Comparison of ENCODE assay signal across 8 cellular contexts in genomic region chr2:164737612-164738081, GRCh38.
DNase-seq lines count a peak whose midpoint lies in the region; ATAC-seq and TF ChIP-seq lines count a peak whose summit lies in the region.

No MANE protein-coding gene starts in this region.

- no peaks in the 10 kb centered on the region for H3K4me1 Mint-ChIP-seq in activated CD8-positive, alpha-beta T cell treated with anti-CD3 and anti-CD28 coated beads for 36 hours (ENCODE audit: low read depth)

- H3K27ac Mint-ChIP-seq in activated CD8-positive, alpha-beta T cell treated with anti-CD3 and anti-CD28 coated beads for 36 hours: no peak overlapping the region

- H3K4me3 Mint-ChIP-seq in activated CD8-positive, alpha-beta T cell treated with anti-CD3 and anti-CD28 coated beads for 36 hours: no peak overlapping the region

- TF ChIP-seq CTCF in GM12874 (IDR thresholded peaks at IDR 0.05; ENCODE audit: insufficient read depth, low read depth, low read length): peak; percentile 57
- TF ChIP-seq CTCF in activated CD8-positive, alpha-beta T cell treated with anti-CD3 and anti-CD28 coated beads for 36 hours (IDR thresholded peaks at IDR 0.05): peak; percentile 66

- H3K27me3 Mint-ChIP-seq in activated CD8-positive, alpha-beta T cell treated with anti-CD3 and anti-CD28 coated beads for 36 hours: peaks cover 1% of the 10 kb centered on the region

- intact Hi-C loops in activated CD8-positive, alpha-beta T cell treated with anti-CD3 and anti-CD28 coated beads for 36 hours (cut with micrococcal nuclease): loop anchor here (5.0 to 10.0 kb wide), 2 partner anchors 177 to 255 kb away; no protein-coding TSS in a partner anchor
- intact Hi-C loops in Right ventricle myocardium superior (cut with DNase I): loop anchor here (5.0 kb wide), 1 partner anchor 105 kb away; the partner anchor contains the start of gene COBLL1

- POLR2A ChIA-PET in activated CD8-positive, alpha-beta T cell treated with anti-CD3 and anti-CD28 coated beads for 36 hours (lab: Charles Lee): no interaction called here

- no peaks in the 10 kb centered on the region for H3K9me3 Mint-ChIP-seq in activated CD8-positive, alpha-beta T cell treated with anti-CD3 and anti-CD28 coated beads for 36 hours

- DNase-seq in AG08395 (ENCODE audit: low spot score) (peak; percentile 80), NCI-H2171 treated with DMSO at 0.1 percent for 48 hours (lab: John Stamatoyannopoulos, UW) (peak; percentile 80), Right ventricle myocardium superior (peak; percentile 65), pons (ENCODE audit: low spot score) (peak; percentile 67), GOT3 (lab: John Stamatoyannopoulos, UW) (no peak)
- DNase-seq in activated CD8-positive, alpha-beta T cell treated with anti-CD3 and anti-CD28 coated beads for 36 hours: peak; percentile 20

- H3K36me3 Mint-ChIP-seq in activated CD8-positive, alpha-beta T cell treated with anti-CD3 and anti-CD28 coated beads for 36 hours (ENCODE audit: low read depth): no peaks in the 10 kb centered on the region

- ATAC-seq in HG02973 (IDR thresholded peaks at IDR 0.05; ENCODE audit: unreplicated experiment): peak; percentile 65
- peak; percentile 66 for ATAC-seq in activated CD8-positive, alpha-beta T cell treated with anti-CD3 and anti-CD28 coated beads for 36 hours
- ATAC-seq in Right ventricle myocardium superior (ENCODE audit: poor library complexity): peak; percentile 91

- CTCF ChIA-PET in activated CD8-positive, alpha-beta T cell treated with anti-CD3 and anti-CD28 coated beads for 36 hours (lab: Charles Lee): interaction anchor here (0.6 to 1.3 kb wide), 8 partner anchors 10 to 1818 kb away, joined by 3 to 7 read pairs (median 3); partner anchors contain the start of gene COBLL1
